Comparison of ENCODE assay signal across 8 cellular contexts in the genomic region with DNA sequence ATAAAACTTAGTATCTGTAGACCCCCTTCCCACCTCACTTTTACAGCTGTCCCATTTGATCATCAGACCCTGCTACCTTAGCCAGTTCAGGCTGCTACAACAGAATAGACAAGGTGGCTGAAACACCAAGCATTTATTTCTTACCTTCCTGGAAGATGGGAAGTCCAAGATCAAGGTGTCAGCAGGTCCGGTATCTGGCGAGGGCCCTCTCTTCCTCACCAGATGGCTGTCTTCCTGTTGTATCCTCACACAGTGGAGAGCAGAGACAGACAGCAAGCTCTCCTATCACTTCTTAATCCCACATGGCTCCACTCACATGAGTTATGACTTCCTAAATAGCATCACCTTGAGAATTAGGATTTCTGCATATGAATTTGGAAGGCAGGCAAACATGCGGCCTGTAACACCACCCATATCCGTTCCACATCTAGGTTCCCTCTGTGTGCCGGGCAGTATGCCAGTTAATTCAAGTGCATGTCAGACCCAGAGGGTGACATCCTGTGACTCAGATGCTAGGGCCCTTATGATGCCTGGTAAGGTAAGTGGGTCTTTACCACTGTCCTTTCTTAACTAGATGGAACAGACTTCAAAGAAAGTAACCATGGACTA. TPM values are rescaled to one million over a fixed set of nuclear protein-coding genes. Genes with fewer than 3 reads are reported as not detected.
DNase-seq lines count a peak whose midpoint lies in the region; ATAC-seq and TF ChIP-seq lines count a peak whose summit lies in the region.

No MANE protein-coding gene starts in this region.

- no peak for ATAC-seq in IMR-90 (ENCODE audit: low read depth)
- ATAC-seq in GM18520 (IDR thresholded peaks at IDR 0.05; ENCODE audit: unreplicated experiment), result no peak

- no peak overlapping the region for H3K9ac ChIP-seq in IMR-90 (ENCODE audit: low read depth, low read length)

- H3K9me1 ChIP-seq in IMR-90 (ENCODE audit: insufficient read depth, low read length), result peaks cover 20% of the 10 kb centered on the region

- H3K4me3 ChIP-seq in IMR-90 (ENCODE audit: insufficient read depth, low read depth, low read length), result no peak overlapping the region
- H3K4me3 ChIP-seq in esophagus squamous epithelium, result peak overlapping the region in 2 of 4 donors; percentile 23 to 43

- H3K36me3 ChIP-seq in IMR-90 (ENCODE audit: control insufficient read depth, insufficient read depth, low read length) (no peaks in the 10 kb centered on the region), esophagus squamous epithelium (no peaks in the 10 kb centered on the region)

- POLR2A ChIA-PET in IMR-90 (lab: Charles Lee; ENCODE audit: unreplicated experiment), result no interaction called here

- peak; percentile 32 for DNase-seq in ACHN
- peak; percentile 62 for DNase-seq in IMR-90
- DNase-seq in activated CD4-positive, alpha-beta T cell treated with anti-CD3 and anti-CD28 coated beads for 48 hours, result peak; percentile 59
- no peak for DNase-seq in esophagus squamous epithelium (lab: John Stamatoyannopoulos, UW)
- DNase-seq in smooth muscle cell of the brain vasculature (ENCODE audit: low read depth, low spot score), result peak; percentile 37
- DNase-seq in GM20000 (ENCODE audit: low spot score), result no peak
- no peak for DNase-seq in GM19238 (ENCODE audit: insufficient read length, low spot score)

- H3K27me3 ChIP-seq in IMR-90 (ENCODE audit: control insufficient read depth, insufficient read depth, low read length) (no peaks in the 10 kb centered on the region), esophagus squamous epithelium (no peaks in the 10 kb centered on the region)

- H2BK5ac ChIP-seq in IMR-90 (ENCODE audit: low read depth, low read length, poor library complexity, severe bottlenecking), result peak overlapping the region; percentile 91

- H3K27ac ChIP-seq in IMR-90 (ENCODE audit: insufficient read depth, low read length), result peak overlapping the region; percentile 79
- peak overlapping the region; percentile 88 to 95 (median 91) for H3K27ac ChIP-seq in esophagus squamous epithelium

- H2BK15ac ChIP-seq in IMR-90 (ENCODE audit: low read depth, low read length), result peak overlapping the region; percentile 89

- H3K9me3 ChIP-seq in IMR-90 (ENCODE audit: control insufficient read depth, insufficient read depth, low read length) (no peaks in the 10 kb centered on the region), esophagus squamous epithelium (no peaks in the 10 kb centered on the region)

- H4K20me1 ChIP-seq in IMR-90 (ENCODE audit: insufficient read depth, low read length), result no peaks in the 10 kb centered on the region

- intact Hi-C loops in IMR-90 (cut with micrococcal nuclease), result no loop called here
- intact Hi-C loops in esophagus squamous epithelium (cut with DNase I), result no loop called here

- CTCF ChIA-PET in IMR-90 (lab: Yijun Ruan, JAX), result interaction anchor here (0.6 kb wide), 1 partner anchor 865 kb away, joined by 7 read pairs; no protein-coding TSS in a partner anchor

- no peak overlapping the region for H3K4me2 ChIP-seq in IMR-90 (ENCODE audit: low read depth, low read length)

- dilution Hi-C loops in IMR-90 (cut with HindIII; ENCODE audit: low sequenced_read_pairs, unreplicated experiment), result no loop called here

- H4K8ac ChIP-seq in IMR-90 (ENCODE audit: low read depth in 2 of 2, low read length in 2 of 2), result peak overlapping the region; percentile 48 to 91

- peak overlapping the region; percentile 26 for H2AFZ ChIP-seq in IMR-90 (replicated peaks; ENCODE audit: low read length, poor library complexity)

- no peak for TF ChIP-seq RAD21 in IMR-90 (IDR thresholded peaks at IDR 0.05; ENCODE audit: low read length)

- H3K23ac ChIP-seq in IMR-90 (ENCODE audit: low read depth, low read length), result peak overlapping the region; percentile 72

- in situ Hi-C loops in ACHN (cut with HindIII; ENCODE audit: low pct_ligation_motif_present, low pct_unique_long_range_greater_than_20kb, low sequenced_read_pairs), result no loop called here
- in situ Hi-C loops in IMR-90 (cut with MboI; ENCODE audit: low sequenced_read_pairs), result no loop called here

- H2AK9ac ChIP-seq in IMR-90 (replicated peaks; ENCODE audit: low read depth, low read length, poor library complexity), result peak overlapping the region; percentile 87

- H3K4ac ChIP-seq in IMR-90 (ENCODE audit: low read depth, low read length), result peak overlapping the region; percentile 85

- no TSS peak for BruUV-seq in IMR-90 (replicated peaks; lab: Mats Ljungman, UMichigan)

- peak overlapping the region; percentile 88 for H3K18ac ChIP-seq in IMR-90 (ENCODE audit: low read depth, low read length)

- peak overlapping the region; percentile 92 for H2BK120ac ChIP-seq in IMR-90 (ENCODE audit: low read depth, low read length)

- peak overlapping the region; percentile 96 for H2AK5ac ChIP-seq in IMR-90 (ENCODE audit: low read depth, low read length)

- peak overlapping the region; percentile 50 for H4K5ac ChIP-seq in IMR-90 (ENCODE audit: low read depth, low read length)

- H3K56ac ChIP-seq in IMR-90 (ENCODE audit: extremely low read depth, insufficient read depth, low read length), result peak overlapping the region; percentile 33; the same call in 1 of the 2 replicates

- TF ChIP-seq CTCF in IMR-90 (conservative IDR thresholded peaks at IDR 0.05; ENCODE audit: low read depth, low read length) (no peak), esophagus squamous epithelium (IDR thresholded peaks at IDR 0.05) (no peak), GM20000 (IDR thresholded peaks at IDR 0.05; ENCODE audit: extremely low read depth, missing control alignments) (no peak)

- H3K4me1 ChIP-seq in IMR-90 (ENCODE audit: control insufficient read depth, insufficient read depth, low read length) (peaks cover 24% of the 10 kb centered on the region), esophagus squamous epithelium (peaks cover 49 to 72% (median 54%) of the 10 kb centered on the region in 3 donors)

- peak overlapping the region; percentile 94 for H4K91ac ChIP-seq in IMR-90 (ENCODE audit: insufficient read depth, low read depth, low read length)

- WGBS in IMR-90 (ENCODE audit: extremely low coverage in 2 of 2, insufficient read length in 1 of 2), 2 experiments, result 100% methylated on average over 2 of the region's 5 CpGs; no CpG with 5 or more reads in 1 of the 2 experiments
- 36 to 63% methylated on average over 2 to 4 of the region's 5 CpGs for WGBS in esophagus squamous epithelium, 2 donors

- TF ChIP-seq POLR2A in IMR-90 (IDR thresholded peaks at IDR 0.05; ENCODE audit: low read depth, low read length), result no peak
- no peak for TF ChIP-seq POLR2A in esophagus squamous epithelium (IDR thresholded peaks at IDR 0.05)

- H3K79me1 ChIP-seq in IMR-90 (ENCODE audit: low read depth in 1 of 2, low read length in 2 of 2), result peaks cover 0 to 11% of the 10 kb centered on the region in 2 experiments; a peak in 1 of 4 replicates

- peak overlapping the region; percentile 88 for H2BK20ac ChIP-seq in IMR-90 (ENCODE audit: low read depth, low read length)

- peak overlapping the region; percentile 84 for H3K14ac ChIP-seq in IMR-90 (replicated peaks; ENCODE audit: low read depth, low read length)

TF ChIP-seq in IMR-90, 13 proteins besides CTCF, POLR2A, EP300 and RAD21:
- TF ChIP-seq CHD1 (IDR thresholded peaks at IDR 0.05; ENCODE audit: low read depth, low read length) (no peak), SMC3 (IDR thresholded peaks at IDR 0.05; ENCODE audit: low read depth, low read length) (no peak), RCOR1 (IDR thresholded peaks at IDR 0.05; ENCODE audit: insufficient replicate concordance, low read length) (no peak), FOS (IDR thresholded peaks at IDR 0.05; ENCODE audit: low read depth, low read length) (no peak), CEBPB (IDR thresholded peaks at IDR 0.05; ENCODE audit: low read depth, low read length) (no peak), USF2 (IDR thresholded peaks at IDR 0.05; ENCODE audit: low read depth, low read length) (no peak)
- TF ChIP-seq, protein P1, sequence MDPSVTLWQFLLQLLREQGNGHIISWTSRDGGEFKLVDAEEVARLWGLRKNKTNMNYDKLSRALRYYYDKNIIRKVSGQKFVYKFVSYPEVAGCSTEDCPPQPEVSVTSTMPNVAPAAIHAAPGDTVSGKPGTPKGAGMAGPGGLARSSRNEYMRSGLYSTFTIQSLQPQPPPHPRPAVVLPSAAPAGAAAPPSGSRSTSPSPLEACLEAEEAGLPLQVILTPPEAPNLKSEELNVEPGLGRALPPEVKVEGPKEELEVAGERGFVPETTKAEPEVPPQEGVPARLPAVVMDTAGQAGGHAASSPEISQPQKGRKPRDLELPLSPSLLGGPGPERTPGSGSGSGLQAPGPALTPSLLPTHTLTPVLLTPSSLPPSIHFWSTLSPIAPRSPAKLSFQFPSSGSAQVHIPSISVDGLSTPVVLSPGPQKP (IDR thresholded peaks at IDR 0.05; ENCODE audit: borderline replicate concordance, low read depth, low read length), result no peak
TF ChIP-seq in IMR-90: peak in this region for 0.

RNA-seq across cellular contexts. Expression of gene RAET1E, which starts 2.1 kb away (rescaled TPM):
- total RNA-seq in IMR-90 (2012; rRNA removed) (not detected in 2 replicates), esophagus squamous epithelium (10 to 100 TPM; 50.1 to 90.1 (median 67.9) TPM)
- not detected in 2 replicates for polyA plus RNA-seq in IMR-90 (2012; rRNA removed)
- 0.02 TPM in 1 of 2 replicates, not detected in the other for polyA plus RNA-seq in IMR-90 (2012; cell fraction: cytosol; rRNA removed)
- 0.16 TPM in 1 of 2 replicates, not detected in the other for polyA plus RNA-seq in IMR-90 (2012; cell fraction: nucleus; rRNA removed; ENCODE audit: low replicate concordance)

RNA-seq across cellular contexts. Expression of gene RAET1G, which starts 27.1 kb away (rescaled TPM):
- total RNA-seq in IMR-90 (2012; rRNA removed), result 1.3 and 2.2 TPM in 2 replicates
- polyA plus RNA-seq in IMR-90 (2012; rRNA removed), result 3.6 and 4.2 TPM in 2 replicates
- polyA plus RNA-seq in IMR-90 (2012; cell fraction: cytosol; rRNA removed), result 2.9 and 4.8 TPM in 2 replicates
- polyA plus RNA-seq in IMR-90 (2012; cell fraction: nucleus; rRNA removed; ENCODE audit: low replicate concordance), result 1.3 and 2.7 TPM in 2 replicates
- 10 to 100 TPM in 3 of 4 donors, 1 to 10 TPM in 1; 9.0 to 26.8 (median 13.5) TPM for total RNA-seq in esophagus squamous epithelium

RNA-seq across cellular contexts. Expression of gene LRP11, which starts 31.6 kb away (rescaled TPM):
- total RNA-seq in IMR-90 (2012; rRNA removed), result 63.8 and 74.7 TPM in 2 replicates
- 46.5 and 48.8 TPM in 2 replicates for polyA plus RNA-seq in IMR-90 (2012; rRNA removed)
- polyA plus RNA-seq in IMR-90 (2012; cell fraction: cytosol; rRNA removed), result 17.7 and 33.4 TPM in 2 replicates
- 21.3 and 25.1 TPM in 2 replicates for polyA plus RNA-seq in IMR-90 (2012; cell fraction: nucleus; rRNA removed; ENCODE audit: low replicate concordance)
- 10 to 100 TPM; 40.2 to 74.9 (median 58.4) TPM for total RNA-seq in esophagus squamous epithelium

RNA-seq across cellular contexts. Expression of gene ULBP2, which starts 46.0 kb away (rescaled TPM):
- total RNA-seq in IMR-90 (2012; rRNA removed) (7.2 and 7.9 TPM in 2 replicates), esophagus squamous epithelium (10 to 100 TPM in 1 of 4 donors, 1 to 10 TPM in 3; 2.9 to 11.1 (median 4.6) TPM)
- 16.2 and 17.0 TPM in 2 replicates for polyA plus RNA-seq in IMR-90 (2012; rRNA removed)
- polyA plus RNA-seq in IMR-90 (2012; cell fraction: cytosol; rRNA removed), result 12.4 and 17.1 TPM in 2 replicates
- polyA plus RNA-seq in IMR-90 (2012; cell fraction: nucleus; rRNA removed; ENCODE audit: low replicate concordance), result 6.0 and 6.8 TPM in 2 replicates

Comparison
In these comparisons a context has a peak if more than half of its experiments do, and no peak if none do; other contexts are left out.
1. DNase-seq: peak in ACHN (single experiment), IMR-90 (single experiment), activated CD4-positive, alpha-beta T cell treated with anti-CD3 and anti-CD28 coated beads for 48 hours (single experiment) and smooth muscle cell of the brain vasculature (single experiment); none in esophagus squamous epithelium (single experiment), GM20000 (single experiment) and GM19238 (single experiment).
2. RNA of gene RAET1E, which starts 2.1 kb away (total RNA-seq): 50.1 to 90.1 TPM in esophagus squamous epithelium; not detected in IMR-90; every median in the first group is over 10 times any median in the second.